ENCODE assay signal across 1 cellular context in genomic region chr1:26276432-26276838, GRCh38.
TF ChIP-seq lines count a peak whose summit lies in the region.

No MANE protein-coding gene starts in this region.

TF ChIP-seq in HepG2, 621 proteins besides CTCF, POLR2A, EP300 and RAD21:
- TF ChIP-seq RNF219 (CRISPR knock-in tag; IDR thresholded peaks at IDR 0.05), result no peak
- TF ChIP-seq ELF3 (CRISPR knock-in tag; IDR thresholded peaks at IDR 0.05), result no peak
- peak; percentile 52 for TF ChIP-seq FOSL2 (CRISPR knock-in tag; IDR thresholded peaks at IDR 0.05)
- no peak for TF ChIP-seq TAF1 (CRISPR knock-in tag; IDR thresholded peaks at IDR 0.05)
- TF ChIP-seq SRY (CRISPR knock-in tag; IDR thresholded peaks at IDR 0.05), result no peak
- TF ChIP-seq RFX5 (IDR thresholded peaks at IDR 0.05; ENCODE audit: low read depth, low read length), result no peak
- TF ChIP-seq, protein P1, sequence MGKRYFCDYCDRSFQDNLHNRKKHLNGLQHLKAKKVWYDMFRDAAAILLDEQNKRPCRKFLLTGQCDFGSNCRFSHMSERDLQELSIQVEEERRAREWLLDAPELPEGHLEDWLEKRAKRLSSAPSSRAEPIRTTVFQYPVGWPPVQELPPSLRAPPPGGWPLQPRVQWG (CRISPR knock-in tag; IDR thresholded peaks at IDR 0.05; ENCODE audit: borderline replicate concordance, low read depth), result no peak
- TF ChIP-seq, protein P2, sequence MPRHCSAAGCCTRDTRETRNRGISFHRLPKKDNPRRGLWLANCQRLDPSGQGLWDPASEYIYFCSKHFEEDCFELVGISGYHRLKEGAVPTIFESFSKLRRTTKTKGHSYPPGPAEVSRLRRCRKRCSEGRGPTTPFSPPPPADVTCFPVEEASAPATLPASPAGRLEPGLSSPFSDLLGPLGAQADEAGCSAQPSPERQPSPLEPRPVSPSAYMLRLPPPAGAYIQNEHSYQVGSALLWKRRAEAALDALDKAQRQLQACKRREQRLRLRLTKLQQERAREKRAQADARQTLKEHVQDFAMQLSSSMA (CRISPR knock-in tag; IDR thresholded peaks at IDR 0.05), result no peak
- TF ChIP-seq SPEN (CRISPR knock-in tag; IDR thresholded peaks at IDR 0.05; ENCODE audit: low read depth), result no peak
TF ChIP-seq in HepG2: peak in this region for 1.
